ENCODE assay signal across 36 cellular contexts in genomic region chr5:135626636-135627035, GRCh38. TPM values are rescaled to one million over a fixed set of nuclear protein-coding genes. Genes with fewer than 3 reads are reported as not detected.
"Had no signal": no experiment of that assay in that cellular context is flagged by ENCODE, and none has a peak within 500 bp of the region (broad histone marks: within the 10 kb centered on the region; RNA-seq: fewer than 3 reads in every experiment).

No MANE protein-coding gene starts in this region.

- H3K9me3 ChIP-seq: ascending aorta had no signal

- H3K4me1 Mint-ChIP-seq: activated B cell treated with CpG ODN at 0.5 μM for 24 hours; activated CD4-positive, alpha-beta memory T cell treated with anti-CD3 and anti-CD28 coated beads, Interleukin-2, amount 10 ng/mL, durations not matched to agents 7 days and 5 days; activated CD4-positive, alpha-beta T cell treated with anti-CD3 and anti-CD28 coated beads, Interleukin-2, amount 10 ng/mL, durations not matched to agents 24 days and 14 days; activated CD8-positive, alpha-beta memory T cell treated with anti-CD3 and anti-CD28 coated beads, Interleukin-2, amount 10 ng/mL, durations not matched to agents 7 days and 5 days; activated naive CD4-positive, alpha-beta T cell treated with anti-CD3 and anti-CD28 coated beads, Interleukin-2, amount 10 ng/mL, durations not matched to agents 7 days and 5 days; activated naive CD4-positive, alpha-beta T cell treated with anti-CD3 and anti-CD28 coated beads, Interleukin-2, amount 50 U/mL, for 24 hours; activated naive CD8-positive, alpha-beta T cell treated with anti-CD3 and anti-CD28 coated beads, Interleukin-2, amount 10 ng/mL, durations not matched to agents 7 days and 5 days; activated naive CD8-positive, alpha-beta T cell treated with anti-CD3 and anti-CD28 coated beads, Interleukin-2, amount 50 U/mL, for 24 hours; brain; central memory CD8-positive, alpha-beta T cell had no signal

- DNase-seq: activated B cell treated with CpG ODN at 0.5 μM for 24 hours; activated CD4-positive, alpha-beta memory T cell treated with anti-CD3 and anti-CD28 coated beads, Interleukin-2, amount 10 ng/mL, durations not matched to agents 7 days and 5 days; activated CD4-positive, alpha-beta T cell treated with anti-CD3 and anti-CD28 coated beads for 4 hours; activated CD4-positive, alpha-beta T cell treated with anti-CD3 and anti-CD28 coated beads, Interleukin-2, amount 10 ng/mL, durations not matched to agents 24 days and 14 days; activated CD4-positive, alpha-beta T cell treated with anti-CD3 and anti-CD28 coated beads, Interleukin-2, amount 50 U/mL, for 48 hours; activated CD4-positive, CD25-positive, alpha-beta regulatory T cell treated with anti-CD3 and anti-CD28 coated beads, Interleukin-2, amount 50 U/mL, for 72 hours; activated CD8-positive, alpha-beta memory T cell treated with anti-CD3 and anti-CD28 coated beads for 24 hours; activated CD8-positive, alpha-beta memory T cell treated with anti-CD3 and anti-CD28 coated beads, Interleukin-2, amount 10 ng/mL, durations not matched to agents 7 days and 5 days; activated CD8-positive, alpha-beta memory T cell treated with anti-CD3 and anti-CD28 coated beads, Interleukin-2, amount 50 U/mL, for 48 hours; activated effector memory CD4-positive, alpha-beta T cell treated with Interleukin-2 at 50 U/mL for 16 hours; activated gamma-delta T cell; activated naive CD4-positive, alpha-beta T cell treated with anti-CD3 and anti-CD28 coated beads, Interleukin-2, amount 10 ng/mL, durations not matched to agents 7 days and 5 days; activated naive CD4-positive, alpha-beta T cell treated with Interleukin-2 at 50 U/mL for 16 hours; activated naive CD8-positive, alpha-beta T cell treated with anti-CD3 and anti-CD28 coated beads, Interleukin-2, amount 10 ng/mL, durations not matched to agents 7 days and 5 days; activated naive CD8-positive, alpha-beta T cell treated with anti-CD3 and anti-CD28 coated beads, Interleukin-2, amount 50 U/mL, for 24 hours; activated T-cell treated with anti-CD3 and anti-CD28 coated beads, Interleukin-2, amount 50 U/mL, for 24 hours; activated T-cell treated with anti-CD3 and anti-CD28 coated beads, Interleukin-2, amount 50 U/mL, for 48 hours; amygdala; anterior cingulate cortex; caudate nucleus; cerebellar nuclear complex; SW 1271; T-helper 1 cell; T-helper 2 cell; T-helper 9 cell had no signal

- H3K4me3 ChIP-seq: ascending aorta, cardiac muscle cell had no signal

- ATAC-seq: activated CD8-positive, alpha-beta memory T cell treated with anti-CD3 and anti-CD28 coated beads, Interleukin-2, amount 10 ng/mL, durations not matched to agents 7 days and 5 days; activated naive CD8-positive, alpha-beta T cell treated with anti-CD3 and anti-CD28 coated beads, Interleukin-2, amount 50 U/mL, for 24 hours had no signal

- H3K27me3 Mint-ChIP-seq: activated CD4-positive, alpha-beta memory T cell treated with anti-CD3 and anti-CD28 coated beads, Interleukin-2, amount 10 ng/mL, durations not matched to agents 7 days and 5 days; activated CD4-positive, alpha-beta T cell treated with anti-CD3 and anti-CD28 coated beads, Interleukin-2, amount 10 ng/mL, durations not matched to agents 24 days and 14 days; activated naive CD8-positive, alpha-beta T cell treated with anti-CD3 and anti-CD28 coated beads, Interleukin-2, amount 10 ng/mL, durations not matched to agents 7 days and 5 days had no signal

- H3K27ac ChIP-seq: ascending aorta, cardiac muscle cell, VCaP had no signal

- H3K9me3 Mint-ChIP-seq: activated B cell treated with CpG ODN at 0.5 μM for 24 hours; activated CD4-positive, alpha-beta memory T cell treated with anti-CD3 and anti-CD28 coated beads, Interleukin-2, amount 10 ng/mL, durations not matched to agents 7 days and 5 days; activated CD4-positive, alpha-beta T cell treated with anti-CD3 and anti-CD28 coated beads, Interleukin-2, amount 10 ng/mL, durations not matched to agents 24 days and 14 days; activated naive CD4-positive, alpha-beta T cell treated with anti-CD3 and anti-CD28 coated beads, Interleukin-2, amount 10 ng/mL, durations not matched to agents 7 days and 5 days; activated naive CD4-positive, alpha-beta T cell treated with anti-CD3 and anti-CD28 coated beads, Interleukin-2, amount 50 U/mL, for 24 hours; activated naive CD8-positive, alpha-beta T cell treated with anti-CD3 and anti-CD28 coated beads, Interleukin-2, amount 10 ng/mL, durations not matched to agents 7 days and 5 days; activated naive CD8-positive, alpha-beta T cell treated with anti-CD3 and anti-CD28 coated beads, Interleukin-2, amount 50 U/mL, for 24 hours; activated T-cell treated with anti-CD3 and anti-CD28 coated beads, Interleukin-2, amount 50 U/mL, for 24 hours; activated T-helper 2 cell treated with anti-CD3 and anti-CD28 coated beads, Interferon-gamma antibody, Interleukin-2, Interleukin-4, amounts not matched to agents 10 μg/mL and 5 μg/mL and 100 μg/mL, durations not matched to agents 14 hours and 24 hours and 36 hours; brain; central memory CD8-positive, alpha-beta T cell; T-helper 1 cell treated with Interleukin-12 subunit alpha and Interleukin-12 subunit beta and Interleukin-4 antibody, amounts not matched to agents 30 μg/mL and 1 μg/mL, for 36 hours; T-helper 2 cell treated with Interferon-gamma antibody and Interleukin-4, amounts not matched to agents 5 μg/mL and 100 μg/mL, for 36 hours had no signal

- H3K36me3 Mint-ChIP-seq: activated CD8-positive, alpha-beta memory T cell treated with anti-CD3 and anti-CD28 coated beads, Interleukin-2, amount 10 ng/mL, durations not matched to agents 7 days and 5 days; activated naive CD4-positive, alpha-beta T cell treated with anti-CD3 and anti-CD28 coated beads, Interleukin-2, amount 10 ng/mL, durations not matched to agents 7 days and 5 days; activated naive CD4-positive, alpha-beta T cell treated with anti-CD3 and anti-CD28 coated beads, Interleukin-2, amount 50 U/mL, for 24 hours; activated naive CD8-positive, alpha-beta T cell; activated naive CD8-positive, alpha-beta T cell treated with anti-CD3 and anti-CD28 coated beads, Interleukin-2, amount 10 ng/mL, durations not matched to agents 7 days and 5 days; brain had no signal

- H3K27ac Mint-ChIP-seq: activated B cell treated with CpG ODN at 0.5 μM for 24 hours; activated CD4-positive, alpha-beta memory T cell treated with anti-CD3 and anti-CD28 coated beads, Interleukin-2, amount 10 ng/mL, durations not matched to agents 7 days and 5 days; activated CD4-positive, alpha-beta T cell treated with anti-CD3 and anti-CD28 coated beads, Interleukin-2, amount 10 ng/mL, durations not matched to agents 24 days and 14 days; activated CD8-positive, alpha-beta memory T cell treated with anti-CD3 and anti-CD28 coated beads, Interleukin-2, amount 10 ng/mL, durations not matched to agents 7 days and 5 days; activated naive CD4-positive, alpha-beta T cell treated with anti-CD3 and anti-CD28 coated beads, Interleukin-2, amount 10 ng/mL, durations not matched to agents 7 days and 5 days; activated naive CD4-positive, alpha-beta T cell treated with anti-CD3 and anti-CD28 coated beads, Interleukin-2, amount 50 U/mL, for 24 hours; activated naive CD8-positive, alpha-beta T cell; activated naive CD8-positive, alpha-beta T cell treated with anti-CD3 and anti-CD28 coated beads, Interleukin-2, amount 10 ng/mL, durations not matched to agents 7 days and 5 days; activated naive CD8-positive, alpha-beta T cell treated with anti-CD3 and anti-CD28 coated beads, Interleukin-2, amount 50 U/mL, for 24 hours; activated T-cell treated with anti-CD3 and anti-CD28 coated beads, Interleukin-2, amount 50 U/mL, for 24 hours; activated T-helper 2 cell treated with anti-CD3 and anti-CD28 coated beads, Interferon-gamma antibody, Interleukin-2, Interleukin-4, amounts not matched to agents 10 μg/mL and 5 μg/mL and 100 μg/mL, durations not matched to agents 14 hours and 24 hours and 36 hours; brain; T-helper 1 cell treated with Interleukin-12 subunit alpha and Interleukin-12 subunit beta and Interleukin-4 antibody, amounts not matched to agents 30 μg/mL and 1 μg/mL, for 36 hours; T-helper 2 cell treated with Interferon-gamma antibody and Interleukin-4, amounts not matched to agents 5 μg/mL and 100 μg/mL, for 36 hours had no signal

- H3K4me3 Mint-ChIP-seq: activated B cell treated with CpG ODN at 0.5 μM for 24 hours; activated CD4-positive, alpha-beta memory T cell treated with anti-CD3 and anti-CD28 coated beads, Interleukin-2, amount 10 ng/mL, durations not matched to agents 7 days and 5 days; activated CD4-positive, alpha-beta T cell treated with anti-CD3 and anti-CD28 coated beads, Interleukin-2, amount 10 ng/mL, durations not matched to agents 24 days and 14 days; activated CD8-positive, alpha-beta memory T cell treated with anti-CD3 and anti-CD28 coated beads, Interleukin-2, amount 10 ng/mL, durations not matched to agents 7 days and 5 days; activated naive CD4-positive, alpha-beta T cell treated with anti-CD3 and anti-CD28 coated beads, Interleukin-2, amount 10 ng/mL, durations not matched to agents 7 days and 5 days; activated naive CD4-positive, alpha-beta T cell treated with anti-CD3 and anti-CD28 coated beads, Interleukin-2, amount 50 U/mL, for 24 hours; activated naive CD8-positive, alpha-beta T cell; activated naive CD8-positive, alpha-beta T cell treated with anti-CD3 and anti-CD28 coated beads, Interleukin-2, amount 10 ng/mL, durations not matched to agents 7 days and 5 days; activated naive CD8-positive, alpha-beta T cell treated with anti-CD3 and anti-CD28 coated beads, Interleukin-2, amount 50 U/mL, for 24 hours; activated T-cell treated with anti-CD3 and anti-CD28 coated beads, Interleukin-2, amount 50 U/mL, for 24 hours; brain; central memory CD8-positive, alpha-beta T cell; T-helper 1 cell treated with Interleukin-12 subunit alpha and Interleukin-12 subunit beta and Interleukin-4 antibody, amounts not matched to agents 30 μg/mL and 1 μg/mL, for 36 hours; T-helper 2 cell treated with Interferon-gamma antibody and Interleukin-4, amounts not matched to agents 5 μg/mL and 100 μg/mL, for 36 hours had no signal

- H3K27me3 ChIP-seq: ascending aorta, cardiac muscle cell had no signal

- H3K36me3 ChIP-seq: ascending aorta, cardiac muscle cell had no signal

- FAIRE-seq: TTC549 had no signal

- H3K4me1 ChIP-seq: ascending aorta had no signal

RNA-seq across cellular contexts. Expression of gene CXCL14, which starts 47.8 kb away (rescaled TPM):
- total RNA-seq: activated B cell treated with CpG ODN at 0.5 μM for 24 hours; activated CD4-positive, alpha-beta memory T cell treated with anti-CD3 and anti-CD28 coated beads, Interleukin-2, amount 10 ng/mL, durations not matched to agents 7 days and 5 days; activated CD4-positive, alpha-beta T cell treated with anti-CD3 and anti-CD28 coated beads, Interleukin-2, amount 10 ng/mL, durations not matched to agents 24 days and 14 days; activated CD8-positive, alpha-beta memory T cell treated with anti-CD3 and anti-CD28 coated beads, Interleukin-2, amount 10 ng/mL, durations not matched to agents 7 days and 5 days; activated naive CD8-positive, alpha-beta T cell treated with anti-CD3 and anti-CD28 coated beads, Interleukin-2, amount 10 ng/mL, durations not matched to agents 7 days and 5 days; activated T-helper 2 cell treated with anti-CD3 and anti-CD28 coated beads, Interferon-gamma antibody, Interleukin-2, Interleukin-4, amounts not matched to agents 10 μg/mL and 5 μg/mL and 100 μg/mL, durations not matched to agents 14 hours and 24 hours and 36 hours had no signal
